In the genomic region with DNA sequence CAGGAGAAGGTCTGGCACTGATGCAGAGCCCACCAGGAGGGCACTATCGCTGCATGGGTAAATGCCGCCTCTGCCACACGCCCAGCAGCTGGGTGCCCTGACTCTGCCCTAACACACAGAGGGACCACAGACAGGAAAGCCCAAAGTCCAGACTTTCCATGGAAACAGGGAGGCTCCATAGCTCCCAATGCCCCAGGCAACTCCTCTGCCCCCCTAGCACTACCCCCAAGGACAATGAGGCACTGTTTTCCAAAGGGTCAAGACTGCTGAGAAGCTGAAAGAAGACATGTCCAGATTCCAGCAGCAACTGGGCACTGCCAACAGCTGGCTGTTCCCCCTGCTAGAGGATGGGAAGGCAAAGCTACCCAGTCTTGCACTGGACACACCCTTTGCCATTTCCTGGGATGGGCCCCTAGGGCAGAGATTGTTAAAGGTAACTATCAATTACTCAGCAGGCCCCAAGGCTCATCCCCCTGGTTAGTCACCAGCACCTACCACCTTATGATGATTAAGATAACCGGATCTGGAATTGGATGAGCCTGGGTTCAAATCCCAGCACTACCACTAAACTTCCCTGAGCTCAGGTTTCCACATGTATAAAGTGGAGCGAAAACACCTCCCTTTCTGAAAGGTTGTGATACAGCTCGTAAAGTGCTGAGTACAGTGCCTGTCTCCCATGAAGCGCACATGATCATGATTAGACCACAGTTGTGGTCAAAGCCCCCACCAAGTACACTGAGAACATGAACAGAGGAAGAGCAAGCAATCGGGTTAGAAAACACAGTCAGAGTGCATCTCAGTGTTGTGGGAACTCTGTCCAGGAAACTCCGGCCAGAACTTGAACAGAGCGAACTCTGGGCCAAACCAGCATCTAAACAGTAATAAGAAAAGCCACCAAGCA, we compare ENCODE assay signal across 6 cellular contexts. TPM values are rescaled to one million over a fixed set of nuclear protein-coding genes. Genes with fewer than 3 reads are reported as not detected.
A peak's percentile ranks its signal among the peaks of the same experiment; 100 is the strongest.
DNase-seq lines count a peak whose midpoint lies in the region; ATAC-seq and TF ChIP-seq lines count a peak whose summit lies in the region.

No MANE protein-coding gene starts in this region.

- H3K9me3 Mint-ChIP-seq in IgD-negative memory B cell: peaks cover 0 to 3% (median 0%) of the 10 kb centered on the region in 3 donors

- peaks cover 3 to 12% (median 7%) of the 10 kb centered on the region in 3 donors for H3K4me1 Mint-ChIP-seq in IgD-negative memory B cell

- H3K36me3 Mint-ChIP-seq in IgD-negative memory B cell: no peaks in the 10 kb centered on the region

- no peak for TF ChIP-seq CTCF in choroid plexus epithelial cell (conservative IDR thresholded peaks at IDR 0.05; ENCODE audit: low read depth, low read length)

- ATAC-seq in GM18867 (IDR thresholded peaks at IDR 0.05; ENCODE audit: unreplicated experiment) (no peak), HG03432 (IDR thresholded peaks at IDR 0.05; ENCODE audit: unreplicated experiment) (no peak)

- H3K27me3 Mint-ChIP-seq in IgD-negative memory B cell: peaks cover 36% of the 10 kb centered on the region

- peak overlapping the region; percentile 25 to 65 (median 37) for H3K4me3 Mint-ChIP-seq in IgD-negative memory B cell

- peak overlapping the region; percentile 88 for H3K4me3 ChIP-seq in choroid plexus epithelial cell (ENCODE audit: low read depth, low read length)

- no peak overlapping the region for H3K27ac Mint-ChIP-seq in IgD-negative memory B cell

- DNase-seq in choroid plexus epithelial cell (ENCODE audit: low read depth) (peak; percentile 67), pons (ENCODE audit: low spot score) (peak; percentile 65)
- DNase-seq in NK-92 treated with Interleukin-12 subunit alpha and Interleukin-12 subunit beta, amount 100 ng/mL, for 24 hours (lab: John Stamatoyannopoulos, UW): no peak

RNA-seq across cellular contexts. Expression of a gene that starts 3.3 kb away (rescaled TPM):
- polyA plus RNA-seq in IgD-negative memory B cell: 6.3 TPM

RNA-seq across cellular contexts. Expression of a gene that starts 29.5 kb away (rescaled TPM):
- not detected for polyA plus RNA-seq in IgD-negative memory B cell

RNA-seq across cellular contexts. Expression of a gene that starts 30.8 kb away (rescaled TPM):
- polyA plus RNA-seq in IgD-negative memory B cell: not detected

RNA-seq across cellular contexts. Expression of a gene that starts 39.9 kb away (rescaled TPM):
- polyA plus RNA-seq in IgD-negative memory B cell: 0.74 TPM
